ENCODE assay signal across 11 cellular contexts in the genomic region with DNA sequence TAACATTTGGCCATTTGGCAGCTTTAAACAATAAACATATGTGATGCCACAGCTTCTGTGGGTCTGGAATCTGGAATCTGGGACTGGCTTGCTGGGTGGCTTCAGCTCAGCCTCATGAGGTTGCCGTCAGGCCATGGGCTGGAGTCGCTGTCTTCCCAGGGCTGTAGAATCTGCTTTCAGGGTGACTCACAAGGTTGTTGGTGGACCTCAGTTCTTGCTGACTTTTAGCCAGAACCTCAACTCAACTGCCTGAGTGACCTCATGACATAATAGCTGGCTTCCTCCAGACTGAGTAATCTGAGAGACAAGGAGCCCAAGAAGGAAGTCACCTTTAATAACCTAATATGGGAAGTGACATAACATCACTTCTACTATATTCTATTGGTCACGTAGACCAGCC. TPM values are rescaled to one million over a fixed set of nuclear protein-coding genes. Genes with fewer than 3 reads are reported as not detected.
DNase-seq lines count a peak whose midpoint lies in the region; ATAC-seq and TF ChIP-seq lines count a peak whose summit lies in the region.
"Had no signal": no experiment of that assay in that cellular context is flagged by ENCODE, and none has a peak within 500 bp of the region (broad histone marks: within the 10 kb centered on the region; RNA-seq: fewer than 3 reads in every experiment).

No MANE protein-coding gene starts in this region.

- H3K4me2 ChIP-seq in PC-9: no peak overlapping the region

- H3K4me3 Mint-ChIP-seq in natural killer cell: no peak overlapping the region

- peak; percentile 99 for DNase-seq in GM04504 (ENCODE audit: low read depth)
- DNase-seq in PC-9: peak; percentile 73 to 93
- DNase-seq in epithelial cell of prostate (ENCODE audit: low read depth, low spot score): peak; percentile 59
- peak; percentile 97 for DNase-seq in non-pigmented ciliary epithelial cell (ENCODE audit: low read depth)
- DNase-seq in natural killer cell: no peak
- no peak for DNase-seq in effector CD8-positive, alpha-beta T cell (lab: John Stamatoyannopoulos, UW)
- no peak for DNase-seq in HuH-7 (ENCODE audit: low spot score)
- DNase-seq in activated CD4-positive, alpha-beta T cell treated with anti-CD3 and anti-CD28 coated beads for 4 hours: no peak
- DNase-seq: cortex of kidney; stimulated activated CD4-positive, alpha-beta T cell treated with anti-CD3 and anti-CD28 coated beads, Interleukin-15, amount 100 ng/mL, for 24 hours had no signal

- H2AFZ ChIP-seq in PC-9: no peak overlapping the region

- no peaks in the 10 kb centered on the region for H4K20me1 ChIP-seq in PC-9 (ENCODE audit: insufficient read depth)

- no peak overlapping the region for H3K4me3 ChIP-seq in PC-9
- H3K4me3 ChIP-seq: thoracic aorta had no signal

- no peak overlapping the region for H3K27ac Mint-ChIP-seq in natural killer cell

- peaks cover 10% of the 10 kb centered on the region for H3K36me3 Mint-ChIP-seq in natural killer cell

- CTCF ChIA-PET in PC-9 (lab: Charles Lee): interaction anchor here (0.5 to 0.6 kb wide), 2 partner anchors 31 to 814 kb away, joined by 3 read pairs; no protein-coding TSS in a partner anchor

- no peaks in the 10 kb centered on the region for H3K79me2 ChIP-seq in PC-9 (ENCODE audit: low read depth)

- intact Hi-C loops in PC-9 (cut with micrococcal nuclease; ENCODE audit: unreplicated experiment): loop anchor here (2.0 to 10.0 kb wide), 2 partner anchors 44 to 1066 kb away; a partner anchor contains a TSS
- intact Hi-C loops in natural killer cell (cut with micrococcal nuclease): no loop called here

- no peaks in the 10 kb centered on the region for H3K27me3 ChIP-seq in PC-9 (ENCODE audit: insufficient read depth, low read depth)

- no peaks in the 10 kb centered on the region for H3K27me3 Mint-ChIP-seq in natural killer cell (ENCODE audit: low read depth in 2 of 2)

- no peaks in the 10 kb centered on the region for H3K4me1 Mint-ChIP-seq in natural killer cell

- no peaks in the 10 kb centered on the region for H3K9me2 ChIP-seq in PC-9 (ENCODE audit: insufficient read depth)

- H3K36me3 ChIP-seq in PC-9 (ENCODE audit: low read depth): peaks cover 31% of the 10 kb centered on the region

- TF ChIP-seq CTCF in PC-9 (conservative IDR thresholded peaks at IDR 0.05) (no peak), natural killer cell (IDR thresholded peaks at IDR 0.05) (no peak)

- H3K9me3 Mint-ChIP-seq in natural killer cell: no peaks in the 10 kb centered on the region

- POLR2A ChIA-PET in PC-9 (lab: Charles Lee; ENCODE audit: unreplicated experiment): interaction anchor here (0.5 kb wide), 1 partner anchor 1229 kb away, joined by 3 read pairs; no protein-coding TSS in a partner anchor

- H3K27ac ChIP-seq in PC-9 (peak overlapping the region; percentile 9), epithelial cell of prostate (peak overlapping the region; percentile 39)
- H3K27ac ChIP-seq: thoracic aorta had no signal

- H3K9me3 ChIP-seq in PC-9 (ENCODE audit: insufficient read depth, low read depth): no peaks in the 10 kb centered on the region; the same call in 1 of the 2 replicates
- H3K9me3 ChIP-seq: thoracic aorta had no signal

- BruUV-seq in PC-9 (replicated peaks; lab: Mats Ljungman, UMichigan): no TSS peak

- peaks cover 10% of the 10 kb centered on the region for H3K4me1 ChIP-seq in PC-9 (replicated peaks; ENCODE audit: insufficient read depth)

- peaks cover 17% of the 10 kb centered on the region; the same call in 1 of the 2 replicates for H3F3A ChIP-seq in PC-9 (ENCODE audit: insufficient read depth, low read depth)

- ATAC-seq in natural killer cell: no peak

RNA-seq across cellular contexts. Expression of a gene that starts 44.6 kb away (rescaled TPM):
- total RNA-seq in PC-9 (2021): 26.5 and 31.1 TPM in 2 replicates
- total RNA-seq in natural killer cell: 1 to 10 TPM; 1.4 to 2.3 (median 1.8) TPM

Comparison
In these comparisons a context has a peak if more than half of its experiments do, and no peak if none do; other contexts are left out.
1. DNase-seq: peak in GM04504 (single experiment), PC-9 (2 of 2), epithelial cell of prostate (single experiment) and non-pigmented ciliary epithelial cell (single experiment); none in natural killer cell (single experiment), effector CD8-positive, alpha-beta T cell (single experiment), HuH-7 (single experiment) and activated CD4-positive, alpha-beta T cell treated with anti-CD3 and anti-CD28 coated beads for 4 hours (0 of 2).